8 cellular contexts compared by ENCODE assay signal in the genomic region with DNA sequence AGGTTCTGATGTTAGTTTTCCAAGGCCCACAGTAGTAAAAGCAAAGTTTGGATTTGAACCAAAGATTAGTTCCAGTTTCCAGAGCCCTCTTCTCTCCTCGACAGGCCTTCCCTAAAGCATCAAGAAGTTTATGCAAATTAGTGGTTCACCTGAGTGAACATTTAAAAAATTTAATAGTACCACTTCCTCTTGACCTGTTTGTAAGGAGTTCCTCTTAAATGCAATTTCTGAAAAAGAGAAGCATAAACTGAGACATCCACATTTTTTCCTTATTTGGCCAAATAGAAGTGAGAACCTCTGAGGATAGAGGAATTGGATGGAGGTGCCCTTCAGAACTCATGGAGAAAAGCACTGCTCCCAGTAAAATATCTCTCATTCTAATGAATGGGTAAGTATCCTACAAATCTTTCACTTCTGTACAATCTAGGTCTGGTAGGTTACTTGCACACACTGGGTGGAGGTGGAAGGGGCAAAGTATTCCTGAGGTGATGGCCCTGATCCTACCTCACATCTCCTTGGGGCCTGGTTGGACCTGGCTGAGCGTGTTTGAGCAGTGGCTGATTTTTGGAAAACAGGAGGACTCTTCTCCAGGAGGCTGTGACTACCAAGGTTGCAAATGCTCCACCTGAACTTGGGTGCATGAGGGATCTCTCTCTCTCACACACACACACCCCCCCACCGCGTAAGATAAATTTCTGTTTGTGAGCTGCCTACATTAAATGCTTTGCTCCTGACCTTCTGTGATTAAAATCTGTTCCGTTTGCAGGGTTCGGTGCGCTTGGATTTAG. TPM values are rescaled to one million over a fixed set of nuclear protein-coding genes. Genes with fewer than 3 reads are reported as not detected.
A peak's percentile ranks its signal among the peaks of the same experiment; 100 is the strongest.
DNase-seq lines count a peak whose midpoint lies in the region; ATAC-seq lines count a peak whose summit lies in the region.

No MANE protein-coding gene starts in this region.

- H3K27ac Mint-ChIP-seq in T-helper 2 cell treated with Interferon-gamma antibody and Interleukin-4, amounts not matched to agents 5 μg/mL and 100 μg/mL, for 36 hours, result no peak overlapping the region
- H3K27ac Mint-ChIP-seq in stimulated activated naive CD8-positive, alpha-beta T cell treated with anti-CD3 and anti-CD28 coated beads, Interleukin-15, amount 100 ng/mL, for 72 hours, result no peak overlapping the region

- no peak for DNase-seq in T-helper 2 cell treated with Interferon-gamma antibody and Interleukin-4, amounts not matched to agents 5 μg/mL and 100 μg/mL, for 36 hours (ENCODE audit: low spot score)
- DNase-seq in T-helper 2 cell (no peak), SK-N-MC (ENCODE audit: low read depth, low spot score) (no peak), hepatic stellate cell (ENCODE audit: low spot score) (peak; percentile 7), HT-29 (ENCODE audit: low spot score) (no peak)
- no peak for DNase-seq in stimulated activated naive CD8-positive, alpha-beta T cell treated with anti-CD3 and anti-CD28 coated beads, Interleukin-15, amount 100 ng/mL, for 72 hours
- DNase-seq in stimulated activated CD4-positive, alpha-beta T cell treated with anti-CD3 and anti-CD28 coated beads, Interleukin-1b, Interleukin-23, amount 100 ng/mL, for 48 hours, result no peak

- H3K36me3 ChIP-seq in SK-N-MC (ENCODE audit: insufficient read depth, low read length), result no peaks in the 10 kb centered on the region

- no peaks in the 10 kb centered on the region for H3K9me3 Mint-ChIP-seq in T-helper 2 cell treated with Interferon-gamma antibody and Interleukin-4, amounts not matched to agents 5 μg/mL and 100 μg/mL, for 36 hours
- no peaks in the 10 kb centered on the region for H3K9me3 Mint-ChIP-seq in stimulated activated naive CD8-positive, alpha-beta T cell treated with anti-CD3 and anti-CD28 coated beads, Interleukin-15, amount 100 ng/mL, for 72 hours

- ATAC-seq in HG02571 (IDR thresholded peaks at IDR 0.05; ENCODE audit: unreplicated experiment), result peak; percentile 32
- ATAC-seq in stimulated activated naive CD8-positive, alpha-beta T cell treated with anti-CD3 and anti-CD28 coated beads, Interleukin-15, amount 100 ng/mL, for 72 hours, result no peak

- H3K27me3 Mint-ChIP-seq in T-helper 2 cell treated with Interferon-gamma antibody and Interleukin-4, amounts not matched to agents 5 μg/mL and 100 μg/mL, for 36 hours (ENCODE audit: low read depth), result peaks cover 56% of the 10 kb centered on the region
- H3K27me3 Mint-ChIP-seq in stimulated activated naive CD8-positive, alpha-beta T cell treated with anti-CD3 and anti-CD28 coated beads, Interleukin-15, amount 100 ng/mL, for 72 hours, result peaks cover 37% of the 10 kb centered on the region

- H3K9me3 ChIP-seq in SK-N-MC (ENCODE audit: low read depth, low read length), result no peaks in the 10 kb centered on the region

- peak overlapping the region; percentile 76 for H3K4me3 Mint-ChIP-seq in T-helper 2 cell treated with Interferon-gamma antibody and Interleukin-4, amounts not matched to agents 5 μg/mL and 100 μg/mL, for 36 hours
- peak overlapping the region; percentile 83 for H3K4me3 Mint-ChIP-seq in stimulated activated naive CD8-positive, alpha-beta T cell treated with anti-CD3 and anti-CD28 coated beads, Interleukin-15, amount 100 ng/mL, for 72 hours

- H3K4me3 ChIP-seq in SK-N-MC, result peak overlapping the region; percentile 83

- H3K36me3 Mint-ChIP-seq in T-helper 2 cell treated with Interferon-gamma antibody and Interleukin-4, amounts not matched to agents 5 μg/mL and 100 μg/mL, for 36 hours (ENCODE audit: low read depth), result no peaks in the 10 kb centered on the region

- peaks cover 14% of the 10 kb centered on the region for H3K4me1 Mint-ChIP-seq in T-helper 2 cell treated with Interferon-gamma antibody and Interleukin-4, amounts not matched to agents 5 μg/mL and 100 μg/mL, for 36 hours (ENCODE audit: low read depth)
- peaks cover 16% of the 10 kb centered on the region for H3K4me1 Mint-ChIP-seq in stimulated activated naive CD8-positive, alpha-beta T cell treated with anti-CD3 and anti-CD28 coated beads, Interleukin-15, amount 100 ng/mL, for 72 hours

- H3K27ac ChIP-seq in SK-N-MC, result no peak overlapping the region

- no peak overlapping the region for H3K9ac ChIP-seq in SK-N-MC (ENCODE audit: insufficient read length)

RNA-seq across cellular contexts. Expression of a gene that starts 1.0 kb away (rescaled TPM):
- 1.9 and 5.3 TPM in 2 replicates for total RNA-seq in HT-29 (2014; rRNA removed; shearing (Covaris generic))
